ENCODE assay signal across 14 cellular contexts in genomic region chr9:94801242-94801641, GRCh38.
DNase-seq lines count a peak whose midpoint lies in the region; ATAC-seq and TF ChIP-seq lines count a peak whose summit lies in the region.
"Had no signal": no experiment of that assay in that cellular context is flagged by ENCODE, and none has a peak within 500 bp of the region (broad histone marks: within the 10 kb centered on the region; RNA-seq: fewer than 3 reads in every experiment).

No MANE protein-coding gene starts in this region.

- no peak overlapping the region for H3K14ac ChIP-seq in neuronal stem cell (ENCODE audit: low read length)

- peaks cover 20% of the 10 kb centered on the region for H3K36me3 Mint-ChIP-seq in endodermal cell (ENCODE audit: low read depth)

- no peak overlapping the region for H3K27ac Mint-ChIP-seq in endodermal cell
- H3K27ac Mint-ChIP-seq: activated CD8-positive, alpha-beta memory T cell treated with anti-CD3 and anti-CD28 coated beads, Interleukin-2, amount 10 ng/mL, durations not matched to agents 7 days and 5 days; activated naive CD8-positive, alpha-beta T cell treated with anti-CD3 and anti-CD28 coated beads, Interleukin-2, amount 10 ng/mL, durations not matched to agents 7 days and 5 days; dendritic cell treated with granulocyte-macrophage colony-stimulating factor and Interleukin-4, amounts not matched to agents 40 ng/mL and 50 ng/mL, for 4 days had no signal

- DNase-seq in NCI-H2171 treated with DMSO at 0.1 percent for 48 hours (lab: John Stamatoyannopoulos, UW) = peak; percentile 68
- DNase-seq in NCI-H2171 (lab: John Stamatoyannopoulos, UW) = no peak
- peak; percentile 17 for DNase-seq in endodermal cell
- DNase-seq in neuronal stem cell (ENCODE audit: low spot score) = no peak
- no peak for DNase-seq in tibial artery
- DNase-seq in H7 = no peak
- DNase-seq in stimulated activated CD4-positive, alpha-beta T cell treated with anti-CD3 and anti-CD28 coated beads, Interleukin-2, amount 100 ng/mL, for 24 hours = no peak
- DNase-seq: activated CD8-positive, alpha-beta memory T cell treated with anti-CD3 and anti-CD28 coated beads, Interleukin-2, amount 10 ng/mL, durations not matched to agents 7 days and 5 days; activated naive CD8-positive, alpha-beta T cell treated with anti-CD3 and anti-CD28 coated beads, Interleukin-2, amount 10 ng/mL, durations not matched to agents 7 days and 5 days; NCI-H1048; thyroid gland had no signal

- H2AFZ ChIP-seq in neuronal stem cell (ENCODE audit: low read length) = no peak overlapping the region

- H3K36me3 ChIP-seq in endodermal cell (ENCODE audit: control insufficient read depth, insufficient read depth, low read length) (peaks cover 28% of the 10 kb centered on the region), neuronal stem cell (replicated peaks in 1 of 2; ENCODE audit: control insufficient read depth in 2 of 2, insufficient read depth in 2 of 2, low read length in 2 of 2) (peaks cover 5 to 33% of the 10 kb centered on the region in 2 donors), tibial artery (peaks cover 0 to 5% (median 0%) of the 10 kb centered on the region in 3 donors), H7 (replicated peaks; ENCODE audit: control insufficient read depth, insufficient read depth, low read length) (no peaks in the 10 kb centered on the region)
- H3K36me3 ChIP-seq: thyroid gland had no signal

- H3K9me3 ChIP-seq in endodermal cell (ENCODE audit: control insufficient read depth, low read length) = no peaks in the 10 kb centered on the region
- H3K9me3 ChIP-seq in neuronal stem cell (replicated peaks in 1 of 2; ENCODE audit: control insufficient read depth in 2 of 2, insufficient read depth in 1 of 2, low read depth in 1 of 2, low read length in 2 of 2) = no peaks in the 10 kb centered on the region
- H3K9me3 ChIP-seq in tibial artery = no peaks in the 10 kb centered on the region
- H3K9me3 ChIP-seq: thyroid gland had no signal

- H2BK12ac ChIP-seq in neuronal stem cell (ENCODE audit: low read length) = no peak overlapping the region

- no peak overlapping the region for H3K23ac ChIP-seq in neuronal stem cell (ENCODE audit: low read depth, low read length, poor library complexity)

- H3K9ac ChIP-seq in endodermal cell (ENCODE audit: extremely low read depth, low read length, poor library complexity, severe bottlenecking) = no peak overlapping the region
- no peak overlapping the region for H3K9ac ChIP-seq in neuronal stem cell (ENCODE audit: low read depth, low read length, poor library complexity)

- H2BK5ac ChIP-seq in neuronal stem cell (ENCODE audit: low read length) = no peak overlapping the region

- no peak overlapping the region for H2AK5ac ChIP-seq in neuronal stem cell (ENCODE audit: low read depth, low read length)

- H4K91ac ChIP-seq in neuronal stem cell (ENCODE audit: low read depth, low read length, poor library complexity) = no peak overlapping the region

- H3K4me3 Mint-ChIP-seq in endodermal cell = no peak overlapping the region
- H3K4me3 Mint-ChIP-seq: activated CD8-positive, alpha-beta memory T cell treated with anti-CD3 and anti-CD28 coated beads, Interleukin-2, amount 10 ng/mL, durations not matched to agents 7 days and 5 days; activated naive CD8-positive, alpha-beta T cell treated with anti-CD3 and anti-CD28 coated beads, Interleukin-2, amount 10 ng/mL, durations not matched to agents 7 days and 5 days; dendritic cell treated with granulocyte-macrophage colony-stimulating factor and Interleukin-4, amounts not matched to agents 40 ng/mL and 50 ng/mL, for 4 days had no signal

- H3K27me3 Mint-ChIP-seq in endodermal cell (ENCODE audit: insufficient read depth) = no peaks in the 10 kb centered on the region
- H3K27me3 Mint-ChIP-seq: dendritic cell treated with granulocyte-macrophage colony-stimulating factor and Interleukin-4, amounts not matched to agents 40 ng/mL and 50 ng/mL, for 4 days had no signal

- no peak for ATAC-seq in HG03039 (IDR thresholded peaks at IDR 0.05; ENCODE audit: unreplicated experiment)
- ATAC-seq: activated CD8-positive, alpha-beta memory T cell treated with anti-CD3 and anti-CD28 coated beads, Interleukin-2, amount 10 ng/mL, durations not matched to agents 7 days and 5 days had no signal

- H2BK120ac ChIP-seq in neuronal stem cell (ENCODE audit: low read depth, low read length) = no peak overlapping the region

- WGBS in endodermal cell (ENCODE audit: insufficient coverage in 1 of 2, insufficient read length in 1 of 2), 2 experiments = 100% methylated on average over 1 of the region's 1 CpG; no CpG with 5 or more reads in 1 of the 2 experiments
- no CpG with 5 or more reads among the region's 1 CpG for WGBS in neuronal stem cell (ENCODE audit: extremely low coverage in 2 of 2, insufficient read length in 2 of 2, insufficient replicate concordance in 1 of 2), 2 donors

- H3K18ac ChIP-seq in neuronal stem cell (ENCODE audit: low read length) = no peak overlapping the region

- H3K4me2 ChIP-seq in neuronal stem cell (ENCODE audit: insufficient read depth, low read length, poor library complexity, severe bottlenecking) = no peak overlapping the region

- H3K79me1 ChIP-seq in neuronal stem cell (ENCODE audit: low read depth, low read length) = no peaks in the 10 kb centered on the region

- H4K8ac ChIP-seq in neuronal stem cell (ENCODE audit: low read depth, low read length) = peak overlapping the region; percentile 33

- H3K27me3 ChIP-seq in endodermal cell (ENCODE audit: control insufficient read depth, insufficient read depth, low read length, poor library complexity, severe bottlenecking) (no peaks in the 10 kb centered on the region), neuronal stem cell (ENCODE audit: control insufficient read depth in 3 of 3, insufficient read depth in 3 of 3, low read depth in 1 of 3, low read length in 3 of 3) (no peaks in the 10 kb centered on the region), tibial artery (no peaks in the 10 kb centered on the region), H7 (ENCODE audit: control insufficient read depth, insufficient read depth, low read length) (no peaks in the 10 kb centered on the region)
- H3K27me3 ChIP-seq: thyroid gland had no signal

- H3K4me1 Mint-ChIP-seq in endodermal cell = peaks cover 6% of the 10 kb centered on the region

- no peaks in the 10 kb centered on the region for H3K4me1 ChIP-seq in endodermal cell (ENCODE audit: control insufficient read depth, insufficient read depth, low read length)
- H3K4me1 ChIP-seq in neuronal stem cell (ENCODE audit: control insufficient read depth in 2 of 2, insufficient read depth in 1 of 2, low read depth in 1 of 2, low read length in 2 of 2) = peaks cover 0 to 6% of the 10 kb centered on the region in 2 donors
- H3K4me1 ChIP-seq in tibial artery = peaks cover 0 to 95% (median 39%) of the 10 kb centered on the region in 4 donors

- H3K27ac ChIP-seq in endodermal cell (ENCODE audit: low read depth, low read length) (no peak overlapping the region), neuronal stem cell (replicated peaks; ENCODE audit: low read length) (no peak overlapping the region), tibial artery (peak overlapping the region; percentile 71 to 73)
- H3K27ac ChIP-seq: 22Rv1 had no signal

- H3K4me3 ChIP-seq in endodermal cell (ENCODE audit: low read length) (no peak overlapping the region), neuronal stem cell (ENCODE audit: low read length in 2 of 2) (no peak overlapping the region), tibial artery (peak overlapping the region; percentile 11 to 31), H7 (ENCODE audit: insufficient read depth, low read depth, low read length) (no peak overlapping the region)
- H3K4me3 ChIP-seq: thyroid gland had no signal

- H3K4ac ChIP-seq in neuronal stem cell (ENCODE audit: low read length) = no peak overlapping the region

- H3K9me3 Mint-ChIP-seq in endodermal cell = no peaks in the 10 kb centered on the region
- H3K9me3 Mint-ChIP-seq: activated naive CD8-positive, alpha-beta T cell treated with anti-CD3 and anti-CD28 coated beads, Interleukin-2, amount 10 ng/mL, durations not matched to agents 7 days and 5 days; dendritic cell treated with granulocyte-macrophage colony-stimulating factor and Interleukin-4, amounts not matched to agents 40 ng/mL and 50 ng/mL, for 4 days had no signal

- H2BK15ac ChIP-seq in neuronal stem cell (ENCODE audit: low read length) = no peak overlapping the region

- intact Hi-C loops in tibial artery (cut with DNase I; ENCODE audit: low total_unique reads) = no loop called here

- TF ChIP-seq CTCF in endodermal cell (conservative IDR thresholded peaks at IDR 0.05) = no peak
- TF ChIP-seq CTCF in tibial artery (IDR thresholded peaks at IDR 0.05) = no peak

Comparison
In these comparisons a context has a peak if more than half of its experiments do, and no peak if none do; other contexts are left out.
1. DNase-seq: peak in NCI-H2171 treated with DMSO at 0.1 percent for 48 hours (single experiment) and endodermal cell (single experiment); none in NCI-H2171 (single experiment), neuronal stem cell (single experiment), tibial artery (0 of 2), H7 (single experiment) and stimulated activated CD4-positive, alpha-beta T cell treated with anti-CD3 and anti-CD28 coated beads, Interleukin-2, amount 100 ng/mL, for 24 hours (0 of 2).
2. H3K27ac ChIP-seq: peak in tibial artery (2 of 2); none in endodermal cell (single experiment) and neuronal stem cell (single experiment).
3. H3K4me3 ChIP-seq: peak in tibial artery (2 of 2); none in endodermal cell (single experiment), neuronal stem cell (0 of 2) and H7 (single experiment).